17 cellular contexts compared by ENCODE assay signal in genomic region chr3:61901481-61901880, GRCh38.
"Had no signal": no experiment of that assay in that cellular context is flagged by ENCODE, and none has a peak within 500 bp of the region (broad histone marks: within the 10 kb centered on the region; RNA-seq: fewer than 3 reads in every experiment).

No MANE protein-coding gene starts in this region.

- H3K36me3 Mint-ChIP-seq: activated naive CD8-positive, alpha-beta T cell; natural killer cell; stimulated activated memory B cell treated with anti-CD40 and anti-IgM and Interleukin-4, amounts not matched to agents 10 μg/mL and 1 μg/mL and 100 μg/mL, for 72 hours had no signal

- H3K4me1 Mint-ChIP-seq: natural killer cell had no signal

- H3K27me3 Mint-ChIP-seq: activated naive CD8-positive, alpha-beta T cell; stimulated activated memory B cell treated with anti-CD40 and anti-IgM and Interleukin-4, amounts not matched to agents 10 μg/mL and 1 μg/mL and 100 μg/mL, for 72 hours had no signal

- H3K27ac Mint-ChIP-seq: activated naive CD8-positive, alpha-beta T cell; natural killer cell; stimulated activated memory B cell treated with anti-CD40 and anti-IgM and Interleukin-4, amounts not matched to agents 10 μg/mL and 1 μg/mL and 100 μg/mL, for 72 hours; stimulated activated naive CD8-positive, alpha-beta T cell treated with anti-CD3 and anti-CD28 coated beads, Interleukin-15, amount 100 ng/mL, for 72 hours had no signal

- DNase-seq: activated CD4-positive, alpha-beta T cell treated with anti-CD3 and anti-CD28 coated beads for 4 hours; activated CD4-positive, alpha-beta T cell treated with anti-CD3 and anti-CD28 coated beads, Interleukin-2, amount 50 U/mL, for 4 hours; activated CD8-positive, alpha-beta memory T cell treated with anti-CD3 and anti-CD28 coated beads for 24 hours; activated effector memory CD4-positive, alpha-beta T cell treated with Interleukin-2 at 50 U/mL for 16 hours; activated naive CD4-positive, alpha-beta T cell treated with Interleukin-2 at 50 U/mL for 16 hours; anterior cingulate cortex; effector memory CD4-positive, alpha-beta T cell; left lung; mesendoderm; natural killer cell; stimulated activated CD4-positive, alpha-beta T cell treated with anti-CD3 and anti-CD28 coated beads, Interleukin-1b, Interleukin-23, amount 100 ng/mL, for 48 hours; stimulated activated CD4-positive, alpha-beta T cell treated with anti-CD3 and anti-CD28 coated beads, Interleukin-4, amount 100 ng/mL, for 4 hours; stimulated activated CD8-positive, alpha-beta memory T cell treated with anti-CD3 and anti-CD28 coated beads, Interleukin-4, amount 100 ng/mL, for 48 hours; stimulated activated naive CD8-positive, alpha-beta T cell treated with anti-CD3 and anti-CD28 coated beads, Interleukin-15, amount 100 ng/mL, for 72 hours; upper lobe of left lung had no signal

- H3K4me3 Mint-ChIP-seq: activated naive CD8-positive, alpha-beta T cell; natural killer cell; stimulated activated memory B cell treated with anti-CD40 and anti-IgM and Interleukin-4, amounts not matched to agents 10 μg/mL and 1 μg/mL and 100 μg/mL, for 72 hours; stimulated activated naive CD8-positive, alpha-beta T cell treated with anti-CD3 and anti-CD28 coated beads, Interleukin-15, amount 100 ng/mL, for 72 hours had no signal

- ATAC-seq: left lung; natural killer cell; stimulated activated memory B cell treated with anti-CD40 and anti-IgM and Interleukin-4, amounts not matched to agents 10 μg/mL and 1 μg/mL and 100 μg/mL, for 72 hours; stimulated activated naive CD8-positive, alpha-beta T cell treated with anti-CD3 and anti-CD28 coated beads, Interleukin-15, amount 100 ng/mL, for 72 hours had no signal

- H3K9me3 Mint-ChIP-seq: stimulated activated memory B cell treated with anti-CD40 and anti-IgM and Interleukin-4, amounts not matched to agents 10 μg/mL and 1 μg/mL and 100 μg/mL, for 72 hours had no signal
